ENCODE assay signal across 1 cellular context in genomic region chr5:100421360-100421759, GRCh38.
TF ChIP-seq lines count a peak whose summit lies in the region.

No MANE protein-coding gene starts in this region.

TF ChIP-seq in A549, 52 proteins besides CTCF, POLR2A, EP300 and RAD21 (continued from another document):
- no peak for TF ChIP-seq SREBF2 (IDR thresholded peaks at IDR 0.05)
